In the genomic region with DNA sequence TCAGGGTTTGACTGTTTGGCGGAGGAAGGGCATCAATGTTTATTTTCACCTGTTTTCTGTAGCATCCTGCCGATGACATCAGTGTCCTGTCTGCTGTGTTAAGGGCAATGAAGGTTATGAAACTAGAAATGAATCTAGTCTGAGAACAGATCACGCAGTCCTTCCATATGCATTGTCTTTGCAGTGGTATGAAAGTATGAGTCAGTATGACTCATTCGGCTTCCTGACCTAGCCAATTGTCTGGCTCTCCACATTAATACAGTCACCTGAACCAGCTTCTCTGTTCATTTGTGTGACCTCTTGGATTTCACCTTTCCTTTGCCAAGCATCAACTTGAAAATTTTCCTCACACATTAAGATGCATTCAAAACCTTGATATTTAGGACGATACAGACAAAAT, we compare ENCODE assay signal across 8 cellular contexts.
A peak's percentile ranks its signal among the peaks of the same experiment; 100 is the strongest.
DNase-seq lines count a peak whose midpoint lies in the region; ATAC-seq and TF ChIP-seq lines count a peak whose summit lies in the region.

No MANE protein-coding gene starts in this region.

- H3K27ac Mint-ChIP-seq in activated naive CD8-positive, alpha-beta T cell treated with anti-CD3 and anti-CD28 coated beads, Interleukin-2, amount 50 U/mL, for 24 hours: no peak overlapping the region
- H3K27ac Mint-ChIP-seq in activated naive CD8-positive, alpha-beta T cell treated with anti-CD3 and anti-CD28 coated beads for 36 hours: no peak overlapping the region
- no peak overlapping the region for H3K27ac Mint-ChIP-seq in osteocyte (ENCODE audit: unreplicated experiment)

- no peaks in the 10 kb centered on the region for H3K36me3 ChIP-seq in hepatocyte (replicated peaks; ENCODE audit: insufficient read depth, low read depth)
- H3K36me3 ChIP-seq in vagina: no peaks in the 10 kb centered on the region

- TF ChIP-seq CTCF in hepatocyte (IDR thresholded peaks at IDR 0.05; ENCODE audit: poor library complexity): no peak
- no peak for TF ChIP-seq CTCF in coronary artery (IDR thresholded peaks at IDR 0.05)
- TF ChIP-seq CTCF in vagina (IDR thresholded peaks at IDR 0.05): no peak
- TF ChIP-seq CTCF in osteocyte (IDR thresholded peaks at IDR 0.05): no peak

- intact Hi-C loops in vagina (cut with DNase I): no loop called here

- H3K27me3 ChIP-seq in hepatocyte (no peaks in the 10 kb centered on the region), vagina (no peaks in the 10 kb centered on the region)

- H3K9me3 Mint-ChIP-seq in activated naive CD8-positive, alpha-beta T cell treated with anti-CD3 and anti-CD28 coated beads, Interleukin-2, amount 50 U/mL, for 24 hours: peaks cover 9% of the 10 kb centered on the region
- peaks cover 1% of the 10 kb centered on the region for H3K9me3 Mint-ChIP-seq in activated naive CD8-positive, alpha-beta T cell treated with anti-CD3 and anti-CD28 coated beads for 36 hours
- H3K9me3 Mint-ChIP-seq in osteocyte (ENCODE audit: unreplicated experiment): peaks cover under 1% of the 10 kb centered on the region

- H4K20me1 ChIP-seq in hepatocyte (ENCODE audit: insufficient read depth, poor library complexity, severe bottlenecking): no peaks in the 10 kb centered on the region

- no peaks in the 10 kb centered on the region for H3K9me2 ChIP-seq in hepatocyte (replicated peaks; ENCODE audit: insufficient read depth)

- H3K4me3 ChIP-seq in hepatocyte (no peak overlapping the region), coronary artery (no peak overlapping the region), vagina (no peak overlapping the region)

- no peak overlapping the region for H3K4me3 Mint-ChIP-seq in activated naive CD8-positive, alpha-beta T cell treated with anti-CD3 and anti-CD28 coated beads, Interleukin-2, amount 50 U/mL, for 24 hours
- no peak overlapping the region for H3K4me3 Mint-ChIP-seq in activated naive CD8-positive, alpha-beta T cell treated with anti-CD3 and anti-CD28 coated beads for 36 hours
- H3K4me3 Mint-ChIP-seq in osteocyte (ENCODE audit: unreplicated experiment): no peak overlapping the region

- no peaks in the 10 kb centered on the region for H3K4me1 Mint-ChIP-seq in activated naive CD8-positive, alpha-beta T cell treated with anti-CD3 and anti-CD28 coated beads, Interleukin-2, amount 50 U/mL, for 24 hours
- peaks cover 4% of the 10 kb centered on the region for H3K4me1 Mint-ChIP-seq in activated naive CD8-positive, alpha-beta T cell treated with anti-CD3 and anti-CD28 coated beads for 36 hours
- H3K4me1 Mint-ChIP-seq in osteocyte (ENCODE audit: unreplicated experiment): peaks cover 40% of the 10 kb centered on the region

- H3K4me2 ChIP-seq in hepatocyte: no peak overlapping the region

- no peaks in the 10 kb centered on the region for H3K36me3 Mint-ChIP-seq in activated naive CD8-positive, alpha-beta T cell treated with anti-CD3 and anti-CD28 coated beads, Interleukin-2, amount 50 U/mL, for 24 hours (ENCODE audit: low read depth)
- no peaks in the 10 kb centered on the region for H3K36me3 Mint-ChIP-seq in activated naive CD8-positive, alpha-beta T cell treated with anti-CD3 and anti-CD28 coated beads for 36 hours
- no peaks in the 10 kb centered on the region for H3K36me3 Mint-ChIP-seq in osteocyte (ENCODE audit: unreplicated experiment)

- no peak for DNase-seq in activated naive CD8-positive, alpha-beta T cell treated with anti-CD3 and anti-CD28 coated beads, Interleukin-2, amount 50 U/mL, for 24 hours
- no peak for DNase-seq in activated naive CD8-positive, alpha-beta T cell treated with anti-CD3 and anti-CD28 coated beads for 36 hours
- DNase-seq in OCI-M1 (lab: John Stamatoyannopoulos, UW) (peak; percentile 43), hepatocyte (ENCODE audit: low spot score) (peak; percentile 61), coronary artery (ENCODE audit: low spot score) (no peak), vagina (ENCODE audit: extremely low spot score in 2 of 2) (no peak), osteocyte (ENCODE audit: extremely low spot score, unreplicated experiment) (no peak)

- no peak for TF ChIP-seq POLR2A in vagina (IDR thresholded peaks at IDR 0.05)

- H3K27me3 Mint-ChIP-seq in activated naive CD8-positive, alpha-beta T cell treated with anti-CD3 and anti-CD28 coated beads, Interleukin-2, amount 50 U/mL, for 24 hours: no peaks in the 10 kb centered on the region
- no peaks in the 10 kb centered on the region for H3K27me3 Mint-ChIP-seq in activated naive CD8-positive, alpha-beta T cell treated with anti-CD3 and anti-CD28 coated beads for 36 hours
- H3K27me3 Mint-ChIP-seq in osteocyte (ENCODE audit: unreplicated experiment): no peaks in the 10 kb centered on the region

- H3K27ac ChIP-seq in hepatocyte (peak overlapping the region; percentile 59), coronary artery (no peak overlapping the region), vagina (no peak overlapping the region)

- H3K4me1 ChIP-seq in hepatocyte (ENCODE audit: insufficient read depth): peaks cover 19% of the 10 kb centered on the region
- peaks cover 32% of the 10 kb centered on the region for H3K4me1 ChIP-seq in vagina

- no peaks in the 10 kb centered on the region for H3K79me2 ChIP-seq in hepatocyte

- WGBS in hepatocyte (ENCODE audit: low lambda C conversion rate, missing lambda C conversion rate): 73% methylated on average over 5 of the region's 5 CpGs

- ATAC-seq in activated naive CD8-positive, alpha-beta T cell treated with anti-CD3 and anti-CD28 coated beads, Interleukin-2, amount 50 U/mL, for 24 hours: peak; percentile 80
- peak; percentile 92 for ATAC-seq in HG02938 (IDR thresholded peaks at IDR 0.05; ENCODE audit: unreplicated experiment)

- no peaks in the 10 kb centered on the region for H3K9me3 ChIP-seq in hepatocyte (ENCODE audit: low read depth)
- no peaks in the 10 kb centered on the region for H3K9me3 ChIP-seq in vagina

- H2AFZ ChIP-seq in hepatocyte: no peak overlapping the region

Comparison
In these comparisons a context has a peak if more than half of its experiments do, and no peak if none do; other contexts are left out.
1. DNase-seq: peak in OCI-M1 (single experiment) and hepatocyte (single experiment); none in activated naive CD8-positive, alpha-beta T cell treated with anti-CD3 and anti-CD28 coated beads, Interleukin-2, amount 50 U/mL, for 24 hours (single experiment), activated naive CD8-positive, alpha-beta T cell treated with anti-CD3 and anti-CD28 coated beads for 36 hours (single experiment), coronary artery (single experiment), vagina (0 of 2) and osteocyte (single experiment).